Comparison of ENCODE assay signal across 8 cellular contexts in the genomic region with DNA sequence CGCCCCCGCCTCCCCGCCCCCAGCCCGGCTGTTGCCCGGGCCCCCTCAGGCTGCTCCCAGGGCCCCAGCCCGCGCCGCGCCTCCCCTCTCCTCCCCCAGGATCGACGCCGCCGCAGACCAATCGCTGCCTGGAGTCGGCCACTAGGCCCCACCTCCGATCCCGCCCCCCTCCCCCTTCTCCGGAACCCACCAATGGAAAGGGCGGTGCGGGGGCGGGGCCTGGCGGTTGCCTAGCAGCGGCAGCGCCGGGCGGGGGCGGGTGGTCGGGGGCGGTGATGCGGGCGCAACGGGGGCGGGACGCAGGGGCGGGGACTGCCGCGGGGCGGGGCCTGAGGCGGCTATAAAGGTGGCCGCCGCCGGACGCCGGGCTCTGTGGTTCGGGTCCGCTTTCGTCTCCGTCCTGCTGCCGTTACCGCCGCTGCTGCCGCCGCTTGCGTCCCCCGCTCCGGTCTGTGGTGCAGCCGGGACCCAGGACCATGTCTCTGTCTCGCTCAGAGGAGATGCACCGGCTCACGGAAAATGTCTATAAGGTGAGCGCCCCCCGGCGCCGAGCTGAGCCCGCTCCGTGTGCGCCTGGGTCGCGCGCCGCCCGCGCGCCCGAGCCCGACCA. TPM values are rescaled to one million over a fixed set of nuclear protein-coding genes. Genes with fewer than 3 reads are reported as not detected.
A peak's percentile ranks its signal among the peaks of the same experiment; 100 is the strongest.
DNase-seq lines count a peak whose midpoint lies in the region; ATAC-seq and TF ChIP-seq lines count a peak whose summit lies in the region.

A gene with protein sequence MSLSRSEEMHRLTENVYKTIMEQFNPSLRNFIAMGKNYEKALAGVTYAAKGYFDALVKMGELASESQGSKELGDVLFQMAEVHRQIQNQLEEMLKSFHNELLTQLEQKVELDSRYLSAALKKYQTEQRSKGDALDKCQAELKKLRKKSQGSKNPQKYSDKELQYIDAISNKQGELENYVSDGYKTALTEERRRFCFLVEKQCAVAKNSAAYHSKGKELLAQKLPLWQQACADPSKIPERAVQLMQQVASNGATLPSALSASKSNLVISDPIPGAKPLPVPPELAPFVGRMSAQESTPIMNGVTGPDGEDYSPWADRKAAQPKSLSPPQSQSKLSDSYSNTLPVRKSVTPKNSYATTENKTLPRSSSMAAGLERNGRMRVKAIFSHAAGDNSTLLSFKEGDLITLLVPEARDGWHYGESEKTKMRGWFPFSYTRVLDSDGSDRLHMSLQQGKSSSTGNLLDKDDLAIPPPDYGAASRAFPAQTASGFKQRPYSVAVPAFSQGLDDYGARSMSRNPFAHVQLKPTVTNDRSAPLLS (plus strand): TSS at position 373 of the 610 bp plus-strand sequence. CDS start 104 bp downstream, at position 477.

- 0% methylated on average over 23 of the region's 76 CpGs; no CpG with 5 or more reads in 1 of the 2 experiments for WGBS in IMR-90 (ENCODE audit: extremely low coverage in 2 of 2, insufficient read length in 1 of 2), 2 experiments

- TF ChIP-seq POLR2A in IMR-90 (IDR thresholded peaks at IDR 0.05; ENCODE audit: low read depth, low read length) (peak; percentile 99), erythroblast (IDR thresholded peaks at IDR 0.05; ENCODE audit: low read length) (peak; percentile 66)

- intact Hi-C loops in IMR-90 (cut with micrococcal nuclease) = loop anchor here (1.0 kb wide), 1 partner anchor 66 kb away; no protein-coding TSS in a partner anchor

- peak within 1 kb of the TSS; percentile 34 for H3K4me3 ChIP-seq in CD8-positive, alpha-beta memory T cell (ENCODE audit: low read length)
- H3K4me3 ChIP-seq in IMR-90 (ENCODE audit: insufficient read depth, low read depth, low read length) (peak within 1 kb of the TSS; percentile 94), mucosa of rectum (ENCODE audit: low read length in 2 of 2) (peak within 1 kb of the TSS; percentile 78 to 80)

- 0 out of 2 replicates have a peak, but pooled peaks have one; percentile 24 for TF ChIP-seq RAD21 in IMR-90 (IDR thresholded peaks at IDR 0.05; ENCODE audit: low read length)

- H2AK5ac ChIP-seq in IMR-90 (ENCODE audit: low read depth, low read length) = peak within 1 kb of the TSS; percentile 49

- H3K27ac Mint-ChIP-seq in CD8-positive, alpha-beta memory T cell = peak within 1 kb of the TSS in 7 of 8 donors; percentile 80 to 98 (median 89)
- peak within 1 kb of the TSS; percentile 68 for H3K27ac Mint-ChIP-seq in activated T-cell treated with anti-CD3 and anti-CD28 coated beads, Interleukin-2, amount 50 U/mL, for 24 hours

- H4K91ac ChIP-seq in IMR-90 (ENCODE audit: insufficient read depth, low read depth, low read length) = no peak within 1 kb of the TSS

- H3K56ac ChIP-seq in IMR-90 (ENCODE audit: extremely low read depth, insufficient read depth, low read length) = no peak within 1 kb of the TSS

- H3K4me1 ChIP-seq in CD8-positive, alpha-beta memory T cell (ENCODE audit: insufficient read depth, low read length) = peaks cover 8% of the 10 kb centered on the region
- H3K4me1 ChIP-seq in IMR-90 (ENCODE audit: control insufficient read depth, insufficient read depth, low read length) (peaks cover 6% of the 10 kb centered on the region), mucosa of rectum (ENCODE audit: control insufficient read depth in 2 of 2, insufficient read depth in 2 of 2, low read length in 2 of 2) (peaks cover 33 to 43% of the 10 kb centered on the region in 2 donors)

- peak within 1 kb of the TSS; percentile 48 for H3K4ac ChIP-seq in IMR-90 (ENCODE audit: low read depth, low read length)

- CTCF ChIA-PET in CD8-positive, alpha-beta memory T cell (lab: Charles Lee) = interaction anchor here (2.1 kb wide), 1 partner anchor 17 kb away, joined by 6 read pairs; no protein-coding TSS in a partner anchor
- CTCF ChIA-PET in IMR-90 (lab: Yijun Ruan, JAX) = interaction anchor here (0.6 to 1.0 kb wide), 2 partner anchors 9 to 227 kb away, joined by 3 to 4 read pairs; no protein-coding TSS in a partner anchor

- peak within 1 kb of the TSS; percentile 98 for H3K4me2 ChIP-seq in IMR-90 (ENCODE audit: low read depth, low read length)

- dilution Hi-C loops in IMR-90 (cut with HindIII; ENCODE audit: low sequenced_read_pairs, unreplicated experiment) = no loop called here

- DNase-seq in CD8-positive, alpha-beta memory T cell = peak; percentile 91 to 99 (median 96)
- DNase-seq in IMR-90 (peak; percentile 90), OCI-M2 (lab: John Stamatoyannopoulos, UW; ENCODE audit: unreplicated experiment) (peak; percentile 64), erythroblast (lab: John Stamatoyannopoulos, UW) (peak; percentile 95 to 97)
- peak; percentile 98 for DNase-seq in activated T-cell treated with anti-CD3 and anti-CD28 coated beads, Interleukin-2, amount 50 U/mL, for 24 hours
- peak; percentile 99 for DNase-seq in stimulated activated CD8-positive, alpha-beta memory T cell treated with anti-CD3 and anti-CD28 coated beads, Interleukin-4, amount 100 ng/mL, for 1 hour (ENCODE audit: low read depth in 2 of 2, low spot score in 1 of 2)

- peaks cover 7 to 48% of the 10 kb centered on the region in 2 experiments for H3K79me1 ChIP-seq in IMR-90 (ENCODE audit: low read depth in 1 of 2, low read length in 2 of 2)

- peaks cover 30% of the 10 kb centered on the region for H4K20me1 ChIP-seq in IMR-90 (ENCODE audit: insufficient read depth, low read length)

- BruUV-seq in IMR-90 (replicated peaks; lab: Mats Ljungman, UMichigan) = no TSS peak

- peak within 1 kb of the TSS; percentile 87 for H3K14ac ChIP-seq in IMR-90 (replicated peaks; ENCODE audit: low read depth, low read length)

- H3K9me3 Mint-ChIP-seq in CD8-positive, alpha-beta memory T cell = no peaks in the 10 kb centered on the region
- no peaks in the 10 kb centered on the region for H3K9me3 Mint-ChIP-seq in activated T-cell treated with anti-CD3 and anti-CD28 coated beads, Interleukin-2, amount 50 U/mL, for 24 hours

- no peak within 1 kb of the TSS for H4K5ac ChIP-seq in IMR-90 (ENCODE audit: low read depth, low read length)

- peak within 1 kb of the TSS; percentile 91 for H2AK9ac ChIP-seq in IMR-90 (replicated peaks; ENCODE audit: low read depth, low read length, poor library complexity)

- H3K9me1 ChIP-seq in IMR-90 (ENCODE audit: insufficient read depth, low read length) = peaks cover 5% of the 10 kb centered on the region

- H3K36me3 ChIP-seq in CD8-positive, alpha-beta memory T cell (ENCODE audit: insufficient read depth, low read length) = no peaks in the 10 kb centered on the region
- H3K36me3 ChIP-seq in IMR-90 (ENCODE audit: control insufficient read depth, insufficient read depth, low read length) (peaks cover 15% of the 10 kb centered on the region; the same call in 1 of the 2 replicates), mucosa of rectum (ENCODE audit: control insufficient read depth in 2 of 2, insufficient read depth in 2 of 2, low read length in 2 of 2) (peaks cover 0 to 2% of the 10 kb centered on the region in 2 donors)

- in situ Hi-C loops in IMR-90 (cut with MboI; ENCODE audit: low sequenced_read_pairs) = loop anchor here (5.0 kb wide), 1 partner anchor 62 kb away; no protein-coding TSS in a partner anchor

- POLR2A ChIA-PET in CD8-positive, alpha-beta memory T cell (lab: Charles Lee) = interaction anchor here (0.6 to 1.1 kb wide), 3 partner anchors 16 to 60 kb away, joined by 3 to 5 read pairs (median 3); no protein-coding TSS in a partner anchor
- POLR2A ChIA-PET in IMR-90 (lab: Charles Lee; ENCODE audit: unreplicated experiment) = no interaction called here

- H3K27me3 ChIP-seq in CD8-positive, alpha-beta memory T cell (ENCODE audit: insufficient read depth, low read length, poor library complexity, severe bottlenecking) = no peaks in the 10 kb centered on the region
- H3K27me3 ChIP-seq in IMR-90 (ENCODE audit: control insufficient read depth, insufficient read depth, low read length) = no peaks in the 10 kb centered on the region
- H3K27me3 ChIP-seq in mucosa of rectum (ENCODE audit: control insufficient read depth in 2 of 2, insufficient read depth in 2 of 2, low read length in 2 of 2) = no peaks in the 10 kb centered on the region

- H2BK5ac ChIP-seq in IMR-90 (ENCODE audit: low read depth, low read length, poor library complexity, severe bottlenecking) = no peak within 1 kb of the TSS

- peaks cover 5 to 11% of the 10 kb centered on the region in 2 donors for H3K27me3 Mint-ChIP-seq in CD8-positive, alpha-beta memory T cell
- H3K27me3 Mint-ChIP-seq in activated T-cell treated with anti-CD3 and anti-CD28 coated beads, Interleukin-2, amount 50 U/mL, for 24 hours = peaks cover 42% of the 10 kb centered on the region

- ATAC-seq in GM21360 (IDR thresholded peaks at IDR 0.05; ENCODE audit: unreplicated experiment) = peak; percentile 50
- peak; percentile 93 for ATAC-seq in IMR-90 (ENCODE audit: low read depth)

- no peak within 1 kb of the TSS for H2BK15ac ChIP-seq in IMR-90 (ENCODE audit: low read depth, low read length)

- no peak within 1 kb of the TSS for H2BK20ac ChIP-seq in IMR-90 (ENCODE audit: low read depth, low read length)

- H2BK120ac ChIP-seq in IMR-90 (ENCODE audit: low read depth, low read length) = no peak within 1 kb of the TSS

- peaks cover 9 to 28% (median 12%) of the 10 kb centered on the region in 3 donors for H3K4me1 Mint-ChIP-seq in CD8-positive, alpha-beta memory T cell
- peaks cover 26% of the 10 kb centered on the region for H3K4me1 Mint-ChIP-seq in activated T-cell treated with anti-CD3 and anti-CD28 coated beads, Interleukin-2, amount 50 U/mL, for 24 hours (ENCODE audit: low read depth)

- H4K8ac ChIP-seq in IMR-90 (ENCODE audit: low read depth in 2 of 2, low read length in 2 of 2) = no peak within 1 kb of the TSS; a peak in 1 of 4 replicates

- H3K9ac ChIP-seq in IMR-90 (ENCODE audit: low read depth, low read length) = peak within 1 kb of the TSS; percentile 82
- H3K9ac ChIP-seq in mucosa of rectum (ENCODE audit: low read depth in 1 of 2, low read length in 2 of 2) = peak within 1 kb of the TSS; percentile 66 to 72

- H3K36me3 Mint-ChIP-seq in CD8-positive, alpha-beta memory T cell = peaks cover 0 to 1% (median 0%) of the 10 kb centered on the region in 3 donors
- peaks cover 3% of the 10 kb centered on the region for H3K36me3 Mint-ChIP-seq in activated T-cell treated with anti-CD3 and anti-CD28 coated beads, Interleukin-2, amount 50 U/mL, for 24 hours (ENCODE audit: low read depth)

- H3K23ac ChIP-seq in IMR-90 (ENCODE audit: low read depth, low read length) = peak within 1 kb of the TSS; percentile 86; the same call in 1 of the 2 replicates

- H3K18ac ChIP-seq in IMR-90 (ENCODE audit: low read depth, low read length) = no peak within 1 kb of the TSS

- no peaks in the 10 kb centered on the region for H3K9me3 ChIP-seq in CD8-positive, alpha-beta memory T cell (ENCODE audit: low read length)
- no peaks in the 10 kb centered on the region for H3K9me3 ChIP-seq in IMR-90 (ENCODE audit: control insufficient read depth, insufficient read depth, low read length)
- no peaks in the 10 kb centered on the region for H3K9me3 ChIP-seq in mucosa of rectum (ENCODE audit: control insufficient read depth in 2 of 2, low read length in 2 of 2)

- TF ChIP-seq CTCF in IMR-90 (conservative IDR thresholded peaks at IDR 0.05; ENCODE audit: low read depth, low read length) = peak; percentile 17; the same call in 1 of the 2 replicates

- H2AFZ ChIP-seq in IMR-90 (replicated peaks; ENCODE audit: low read length, poor library complexity) = peak within 1 kb of the TSS; percentile 92

- H3K27ac ChIP-seq in CD8-positive, alpha-beta memory T cell (ENCODE audit: low read depth, low read length) = no peak within 1 kb of the TSS
- H3K27ac ChIP-seq in IMR-90 (ENCODE audit: insufficient read depth, low read length) (peak within 1 kb of the TSS; percentile 55; the same call in 1 of the 2 replicates), mucosa of rectum (ENCODE audit: low read depth in 2 of 2, low read length in 2 of 2) (peak within 1 kb of the TSS; percentile 23 to 61)

- peak within 1 kb of the TSS; percentile 88 to 98 (median 90) for H3K4me3 Mint-ChIP-seq in CD8-positive, alpha-beta memory T cell
- peak within 1 kb of the TSS; percentile 80 for H3K4me3 Mint-ChIP-seq in activated T-cell treated with anti-CD3 and anti-CD28 coated beads, Interleukin-2, amount 50 U/mL, for 24 hours

RNA-seq across cellular contexts. Expression of the gene that starts here (rescaled TPM):
- 1 to 10 TPM; 5.3 to 8.8 TPM for total RNA-seq in CD8-positive, alpha-beta memory T cell
- polyA plus RNA-seq in CD8-positive, alpha-beta memory T cell = 6.6 TPM
- 18.3 and 22.8 TPM in 2 replicates for total RNA-seq in IMR-90 (2012; rRNA removed)
- 32.6 and 36.1 TPM in 2 replicates for polyA plus RNA-seq in IMR-90 (2012; rRNA removed)
- 27.3 and 38.0 TPM in 2 replicates for polyA plus RNA-seq in IMR-90 (2012; cell fraction: cytosol; rRNA removed)
- 37.9 and 82.6 TPM in 2 replicates for polyA plus RNA-seq in IMR-90 (2012; cell fraction: nucleus; rRNA removed; ENCODE audit: low replicate concordance)

Comparison
In these comparisons a context has a peak if more than half of its experiments do, and no peak if none do; other contexts are left out.
1. H3K4me3 ChIP-seq: peak in every context shown above with its lines; median percentile 94 in IMR-90; 79 in mucosa of rectum; 34 in CD8-positive, alpha-beta memory T cell.